In the genomic region with DNA sequence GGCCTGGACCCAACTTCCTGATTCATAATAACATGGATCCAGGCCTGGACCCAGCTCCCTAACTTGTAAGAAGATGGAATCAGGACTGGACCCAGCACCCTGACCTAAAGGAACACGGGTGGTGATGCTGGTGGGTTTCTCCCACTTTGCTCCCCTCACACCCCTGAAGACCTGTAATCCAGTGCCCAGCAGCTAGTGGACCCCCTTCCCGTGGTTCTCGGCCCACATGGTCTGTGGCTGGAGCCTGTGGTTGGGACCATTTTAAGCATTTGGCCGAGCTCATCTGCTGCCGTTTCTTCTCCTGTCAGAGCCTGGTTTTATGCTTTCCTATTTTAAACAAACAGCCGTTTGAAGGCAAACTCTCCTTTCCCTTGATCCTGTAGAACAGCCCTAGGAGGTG, we compare ENCODE assay signal across 22 cellular contexts.
"Had no signal": no experiment of that assay in that cellular context is flagged by ENCODE, and none has a peak within 500 bp of the region (broad histone marks: within the 10 kb centered on the region; RNA-seq: fewer than 3 reads in every experiment).

No MANE protein-coding gene starts in this region.

- H3K27ac ChIP-seq: adrenal gland, PC-9 had no signal

- H3K4me2 ChIP-seq: PC-9 had no signal

- H3K9me3 ChIP-seq: adrenal gland had no signal

- H3K4me3 Mint-ChIP-seq: activated CD4-positive, alpha-beta memory T cell treated with anti-CD3 and anti-CD28 coated beads, Interleukin-2, amount 10 ng/mL, durations not matched to agents 7 days and 5 days; activated CD4-positive, alpha-beta T cell treated with anti-CD3 and anti-CD28 coated beads for 36 hours; activated naive CD8-positive, alpha-beta T cell treated with anti-CD3 and anti-CD28 coated beads, Interleukin-2, amount 10 ng/mL, durations not matched to agents 7 days and 5 days; central memory CD8-positive, alpha-beta T cell; IgD-negative memory B cell had no signal

- DNase-seq: activated CD4-positive, alpha-beta memory T cell treated with anti-CD3 and anti-CD28 coated beads, Interleukin-2, amount 10 ng/mL, durations not matched to agents 7 days and 5 days; activated CD4-positive, alpha-beta T cell treated with anti-CD3 and anti-CD28 coated beads for 36 hours; activated CD4-positive, alpha-beta T cell treated with anti-CD3 and anti-CD28 coated beads, Interleukin-2, amount 50 U/mL, for 1 hour; activated CD4-positive, CD25-positive, alpha-beta regulatory T cell; activated naive CD4-positive, alpha-beta T cell treated with anti-CD3 and anti-CD28 coated beads, Interleukin-2, amount 50 U/mL, for 16 hours; activated naive CD8-positive, alpha-beta T cell treated with anti-CD3 and anti-CD28 coated beads, Interleukin-2, amount 10 ng/mL, durations not matched to agents 7 days and 5 days; activated T-cell treated with anti-CD3 and anti-CD28 coated beads for 4 hours; aorta; KG1; NCI-H1048; NCI-H1930; NCI-H2171; NCI-H2227 treated with DMSO at 0.1 percent for 48 hours; NCI-H69; NK-92 treated with Interleukin-12 subunit alpha and Interleukin-12 subunit beta, amount 100 ng/mL, for 24 hours; PC-9; SHP77 treated with DMSO at 0.1 percent for 48 hours; T-helper 2 cell; T1000 had no signal

- H2AFZ ChIP-seq: PC-9 had no signal

- H3K36me3 Mint-ChIP-seq: IgD-negative memory B cell had no signal

- H3K27me3 Mint-ChIP-seq: activated CD4-positive, alpha-beta memory T cell treated with anti-CD3 and anti-CD28 coated beads, Interleukin-2, amount 10 ng/mL, durations not matched to agents 7 days and 5 days; activated CD4-positive, alpha-beta T cell treated with anti-CD3 and anti-CD28 coated beads for 36 hours; activated naive CD8-positive, alpha-beta T cell treated with anti-CD3 and anti-CD28 coated beads, Interleukin-2, amount 10 ng/mL, durations not matched to agents 7 days and 5 days; central memory CD8-positive, alpha-beta T cell; IgD-negative memory B cell had no signal

- H3K4me1 Mint-ChIP-seq: activated CD4-positive, alpha-beta memory T cell treated with anti-CD3 and anti-CD28 coated beads, Interleukin-2, amount 10 ng/mL, durations not matched to agents 7 days and 5 days; activated CD4-positive, alpha-beta T cell treated with anti-CD3 and anti-CD28 coated beads for 36 hours; activated naive CD8-positive, alpha-beta T cell treated with anti-CD3 and anti-CD28 coated beads, Interleukin-2, amount 10 ng/mL, durations not matched to agents 7 days and 5 days; central memory CD8-positive, alpha-beta T cell had no signal

- H3K27ac Mint-ChIP-seq: activated CD4-positive, alpha-beta memory T cell treated with anti-CD3 and anti-CD28 coated beads, Interleukin-2, amount 10 ng/mL, durations not matched to agents 7 days and 5 days; activated CD4-positive, alpha-beta T cell treated with anti-CD3 and anti-CD28 coated beads for 36 hours; activated naive CD8-positive, alpha-beta T cell treated with anti-CD3 and anti-CD28 coated beads, Interleukin-2, amount 10 ng/mL, durations not matched to agents 7 days and 5 days; IgD-negative memory B cell had no signal

- H3K4me3 ChIP-seq: adrenal gland, PC-9 had no signal

- H3K27me3 ChIP-seq: adrenal gland had no signal

- H3K36me3 ChIP-seq: adrenal gland had no signal

- ATAC-seq: activated CD4-positive, alpha-beta T cell treated with anti-CD3 and anti-CD28 coated beads for 36 hours had no signal
